ENCODE assay signal across 8 cellular contexts in the genomic region with DNA sequence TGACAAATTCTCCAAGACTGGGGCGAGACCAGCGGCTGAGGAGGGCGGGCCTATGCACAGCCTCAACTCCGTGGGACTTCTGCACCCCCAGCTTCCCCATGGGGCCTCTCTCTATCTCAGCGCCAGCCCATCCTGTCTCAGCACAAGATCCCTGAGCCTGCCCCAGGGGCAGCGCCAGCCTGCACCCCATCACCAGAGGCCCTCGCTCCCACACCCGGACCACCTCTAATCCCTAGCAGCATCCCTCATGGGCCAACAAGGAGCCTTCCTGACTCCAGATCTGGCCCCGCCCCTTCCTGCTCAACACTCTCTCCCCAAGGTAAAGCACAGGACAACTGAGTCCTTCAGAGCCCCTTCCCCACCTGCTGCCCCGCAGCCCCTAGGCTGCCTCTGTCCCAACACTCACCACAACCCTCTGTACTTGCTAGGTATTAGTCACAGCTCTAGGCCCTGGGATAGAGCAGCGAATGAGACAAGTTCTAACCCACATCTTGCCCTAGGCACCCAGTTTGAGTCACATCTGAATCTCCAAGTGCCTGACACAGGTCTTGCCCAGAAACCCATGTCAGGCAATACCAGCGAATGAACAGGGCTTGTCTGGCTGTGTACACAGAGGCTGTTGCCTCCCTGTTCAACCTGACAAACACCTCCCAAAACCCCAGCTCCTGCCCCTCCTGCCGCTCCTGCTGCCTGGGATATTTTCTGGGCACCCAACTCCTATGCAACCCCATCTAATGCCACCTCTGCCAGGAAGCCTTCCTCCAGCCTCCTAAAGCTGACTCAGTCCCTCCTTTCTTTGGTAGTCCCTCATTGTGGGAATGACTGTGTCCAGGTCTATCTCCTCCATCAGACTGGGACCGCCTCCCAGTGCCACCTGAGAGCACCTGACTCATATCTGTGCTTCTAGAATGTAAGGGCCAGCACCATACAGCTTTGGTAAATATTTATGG. TPM values are rescaled to one million over a fixed set of nuclear protein-coding genes. Genes with fewer than 3 reads are reported as not detected.
DNase-seq lines count a peak whose midpoint lies in the region; ATAC-seq and TF ChIP-seq lines count a peak whose summit lies in the region.

No MANE protein-coding gene starts in this region.

- peaks cover 33% of the 10 kb centered on the region for H3K4me1 Mint-ChIP-seq in glutamatergic neuron (ENCODE audit: low read depth, unreplicated experiment)

- H3K27ac ChIP-seq in RWPE1, result peak overlapping the region; percentile 74

- peak; percentile 22 for DNase-seq in A172 (ENCODE audit: low spot score)
- peak; percentile 44 for DNase-seq in Caki2 (ENCODE audit: low read depth)
- DNase-seq in RWPE1 (ENCODE audit: low spot score), result peak; percentile 88
- DNase-seq in glutamatergic neuron, result no peak
- DNase-seq in RKO (ENCODE audit: low spot score), result no peak
- DNase-seq in NCI-H774 (lab: John Stamatoyannopoulos, UW), result no peak
- DNase-seq in D341Med (ENCODE audit: low spot score), result no peak

- H3K36me3 Mint-ChIP-seq in glutamatergic neuron (ENCODE audit: unreplicated experiment), result peaks cover 4% of the 10 kb centered on the region

- H3K27ac Mint-ChIP-seq in glutamatergic neuron (ENCODE audit: unreplicated experiment), result peak overlapping the region; percentile 92

- in situ Hi-C loops in Caki2 (cut with HindIII; ENCODE audit: low pct_unique_long_range_greater_than_20kb, low sequenced_read_pairs), result no loop called here

- no peak for ATAC-seq in HG02610 (IDR thresholded peaks at IDR 0.05; ENCODE audit: unreplicated experiment)

- H3K27me3 Mint-ChIP-seq in glutamatergic neuron (ENCODE audit: unreplicated experiment), result peaks cover 24% of the 10 kb centered on the region

- H3K9me3 Mint-ChIP-seq in glutamatergic neuron (ENCODE audit: unreplicated experiment), result peaks cover 11% of the 10 kb centered on the region

- TF ChIP-seq CTCF in RWPE1 (conservative IDR thresholded peaks at IDR 0.05; ENCODE audit: low read depth) (no peak), glutamatergic neuron (IDR thresholded peaks at IDR 0.05; ENCODE audit: partially characterized antibody, unreplicated experiment) (no peak)

- POLR2A ChIA-PET in RWPE1 (lab: Yijun Ruan, JAX; ENCODE audit: low non-redundant PET), result interaction anchor here (1.2 kb wide), 1 partner anchor 33 kb away, joined by 5 read pairs; no protein-coding TSS in a partner anchor

- CTCF ChIA-PET in RWPE1 (lab: Yijun Ruan, JAX), result interaction anchor here (0.6 to 0.8 kb wide), 3 partner anchors 7 to 17 kb away, joined by 3 to 4 read pairs (median 3); no protein-coding TSS in a partner anchor

- peak overlapping the region; percentile 81 for H3K4me3 Mint-ChIP-seq in glutamatergic neuron (ENCODE audit: unreplicated experiment)

RNA-seq across cellular contexts. Expression of a gene that starts 18.6 kb away (rescaled TPM):
- 0.76 and 1.9 TPM in 2 replicates for total RNA-seq in A172 (2014; rRNA removed; shearing (Covaris generic))
- not detected in 2 replicates for total RNA-seq in Caki2 (2014; rRNA removed; shearing (Covaris generic); ENCODE audit: low replicate concordance)
- total RNA-seq in glutamatergic neuron (ENCODE audit: unreplicated experiment), result 79.1 TPM

RNA-seq across cellular contexts. Expression of a gene that starts 24.5 kb away (rescaled TPM):
- 24.4 and 26.8 TPM in 2 replicates for total RNA-seq in A172 (2014; rRNA removed; shearing (Covaris generic))
- 18.2 and 24.6 TPM in 2 replicates for total RNA-seq in Caki2 (2014; rRNA removed; shearing (Covaris generic); ENCODE audit: low replicate concordance)
- 24.1 TPM for total RNA-seq in glutamatergic neuron (ENCODE audit: unreplicated experiment)

RNA-seq across cellular contexts. Expression of a gene that starts 57.4 kb away (rescaled TPM):
- 0.76 and 0.86 TPM in 2 replicates for total RNA-seq in A172 (2014; rRNA removed; shearing (Covaris generic))
- 2.3 TPM in 1 of 2 replicates, not detected in the other for total RNA-seq in Caki2 (2014; rRNA removed; shearing (Covaris generic); ENCODE audit: low replicate concordance)
- total RNA-seq in glutamatergic neuron (ENCODE audit: unreplicated experiment), result 650 TPM

Comparison
In these comparisons a context has a peak if more than half of its experiments do, and no peak if none do; other contexts are left out.
1. DNase-seq: peak in A172 (single experiment), Caki2 (single experiment) and RWPE1 (single experiment); none in glutamatergic neuron (single experiment), RKO (single experiment), NCI-H774 (single experiment) and D341Med (single experiment).
2. RNA of a gene that starts 18.6 kb away (total RNA-seq): 79.1 TPM in glutamatergic neuron (single experiment); 0.76 to 1.9 TPM in A172 and not detected in Caki2; every median in the first group is over 10 times any median in the second.
3. RNA of a gene that starts 57.4 kb away (total RNA-seq): 650 TPM in glutamatergic neuron (single experiment); 2.3 TPM in Caki2 and 0.76 to 0.86 TPM in A172; every median in the first group is over 100 times any median in the second.